9 cellular contexts compared by ENCODE assay signal in genomic region chr16:71896688-71897368, GRCh38. TPM values are rescaled to one million over a fixed set of nuclear protein-coding genes. Genes with fewer than 3 reads are reported as not detected.
A peak's percentile ranks its signal among the peaks of the same experiment; 100 is the strongest.
DNase-seq lines count a peak whose midpoint lies in the region; ATAC-seq and TF ChIP-seq lines count a peak whose summit lies in the region.
"Had no signal": no experiment of that assay in that cellular context is flagged by ENCODE, and none has a peak within 500 bp of the region (broad histone marks: within the 10 kb centered on the region; RNA-seq: fewer than 3 reads in every experiment).

No MANE protein-coding gene starts in this region.

- in situ Hi-C loops in KBM-7 (cut with MboI; ENCODE audit: low pct_unique_long_range_greater_than_20kb, low sequenced_read_pairs): no loop called here

- H3K9me3 Mint-ChIP-seq in natural killer cell: no peaks in the 10 kb centered on the region

- H3K27ac ChIP-seq in coronary artery: peak overlapping the region; percentile 40 to 99

- H3K4me3 ChIP-seq in AG10803 (ENCODE audit: low read length) (peak overlapping the region; percentile 88), coronary artery (peak overlapping the region; percentile 92)

- TF ChIP-seq CTCF in AG10803 (conservative IDR thresholded peaks at IDR 0.05; ENCODE audit: low read length): no peak
- TF ChIP-seq CTCF in coronary artery (IDR thresholded peaks at IDR 0.05): no peak
- no peak for TF ChIP-seq CTCF in natural killer cell (IDR thresholded peaks at IDR 0.05)

- peak overlapping the region; percentile 95 to 98 for H3K27ac Mint-ChIP-seq in natural killer cell

- H3K27me3 Mint-ChIP-seq in natural killer cell (ENCODE audit: low read depth in 2 of 2): no peaks in the 10 kb centered on the region

- no peaks in the 10 kb centered on the region for H3K36me3 Mint-ChIP-seq in natural killer cell

- DNase-seq in AG10803 (ENCODE audit: low read depth) (no peak), KBM-7 (peak; percentile 35), coronary artery (ENCODE audit: low spot score) (no peak), natural killer cell (no peak), NCI-H526 (lab: John Stamatoyannopoulos, UW) (no peak)
- no peak for DNase-seq in activated CD4-positive, CD25-positive, alpha-beta regulatory T cell treated with anti-CD3 and anti-CD28 coated beads, Interleukin-2, amount 50 U/mL, for 72 hours
- DNase-seq: NCI-H1105 had no signal

- H3K4me3 Mint-ChIP-seq in natural killer cell: peak overlapping the region; percentile 96

- peaks cover 38 to 48% of the 10 kb centered on the region in 2 donors for H3K4me1 Mint-ChIP-seq in natural killer cell

- intact Hi-C loops in natural killer cell (cut with micrococcal nuclease): loop anchor here (5.0 kb wide), 1 partner anchor 50 kb away; the partner anchor contains the start of gene ATXN1L

- no peak for ATAC-seq in natural killer cell
- no peak for ATAC-seq in GM19452 (IDR thresholded peaks at IDR 0.05; ENCODE audit: unreplicated experiment)
- ATAC-seq in GM18861 (IDR thresholded peaks at IDR 0.05; ENCODE audit: unreplicated experiment): no peak

RNA-seq across cellular contexts. Expression of gene IST1, which starts 1.5 kb away (rescaled TPM):
- 100 to 1,000 TPM; 363 to 391 (median 378) TPM for total RNA-seq in natural killer cell

RNA-seq across cellular contexts. Expression of gene ZNF821, which starts 12.8 kb away (rescaled TPM):
- total RNA-seq in natural killer cell: 10 to 100 TPM; 14.0 to 19.1 (median 18.2) TPM

RNA-seq across cellular contexts. Expression of gene ATXN1L, which starts 51.1 kb away (rescaled TPM):
- 10 to 100 TPM; 59.7 to 66.9 (median 59.8) TPM for total RNA-seq in natural killer cell
